ENCODE assay signal across 8 cellular contexts in genomic region chr3:13657660-13658435, GRCh38.
DNase-seq lines count a peak whose midpoint lies in the region; ATAC-seq and TF ChIP-seq lines count a peak whose summit lies in the region.

No MANE protein-coding gene starts in this region.

- ATAC-seq in HG02763 (IDR thresholded peaks at IDR 0.05; ENCODE audit: unreplicated experiment) (peak; percentile 48), sciatic nerve (peak; percentile 79)
- peak; percentile 70 for ATAC-seq in activated naive CD8-positive, alpha-beta T cell treated with anti-CD3 and anti-CD28 coated beads, Interleukin-2, amount 10 ng/mL, durations not matched to agents 7 days and 5 days (ENCODE audit: low read depth)

- POLR2A ChIA-PET in activated naive CD8-positive, alpha-beta T cell treated with anti-CD3 and anti-CD28 coated beads, Interleukin-2, amount 10 ng/mL, durations not matched to agents 7 days and 5 days (lab: Charles Lee), result interaction anchor here (0.8 kb wide), 1 partner anchor 222 kb away, joined by 3 read pairs; the partner anchor contains the start of gene WNT7A

- no peaks in the 10 kb centered on the region for H3K4me1 ChIP-seq in SJCRH30
- H3K4me1 ChIP-seq in left ventricle myocardium inferior, result peaks cover 9% of the 10 kb centered on the region

- no peak overlapping the region for H3K4me3 Mint-ChIP-seq in activated naive CD8-positive, alpha-beta T cell treated with anti-CD3 and anti-CD28 coated beads, Interleukin-2, amount 10 ng/mL, durations not matched to agents 7 days and 5 days

- H3K27me3 ChIP-seq in SJCRH30 (no peaks in the 10 kb centered on the region), left ventricle myocardium inferior (ENCODE audit: low read depth) (peaks cover 94% of the 10 kb centered on the region)

- DNase-seq in NCI-H1694 (lab: John Stamatoyannopoulos, UW) (peak; percentile 26), NCI-H1694 treated with DMSO at 0.1 percent for 48 hours (lab: John Stamatoyannopoulos, UW) (no peak), SJCRH30 (peak; percentile 29 to 65), left ventricle myocardium inferior (peak; percentile 43), sciatic nerve (ENCODE audit: low spot score) (peak; percentile 78), NCI-H1436 treated with DMSO at 0.1 percent for 48 hours (lab: John Stamatoyannopoulos, UW) (no peak)
- DNase-seq in activated naive CD8-positive, alpha-beta T cell treated with anti-CD3 and anti-CD28 coated beads, Interleukin-2, amount 10 ng/mL, durations not matched to agents 7 days and 5 days, result peak; percentile 77

- no peaks in the 10 kb centered on the region for H3K36me3 Mint-ChIP-seq in activated naive CD8-positive, alpha-beta T cell treated with anti-CD3 and anti-CD28 coated beads, Interleukin-2, amount 10 ng/mL, durations not matched to agents 7 days and 5 days

- no peak overlapping the region for H3K27ac Mint-ChIP-seq in activated naive CD8-positive, alpha-beta T cell treated with anti-CD3 and anti-CD28 coated beads, Interleukin-2, amount 10 ng/mL, durations not matched to agents 7 days and 5 days

- H3K9me3 ChIP-seq in SJCRH30 (replicated peaks) (no peaks in the 10 kb centered on the region), left ventricle myocardium inferior (replicated peaks) (no peaks in the 10 kb centered on the region)

- TF ChIP-seq CTCF in left ventricle myocardium inferior (IDR thresholded peaks at IDR 0.05; ENCODE audit: borderline replicate concordance), result peak; percentile 82

- peaks cover 16% of the 10 kb centered on the region for H3K4me1 Mint-ChIP-seq in activated naive CD8-positive, alpha-beta T cell treated with anti-CD3 and anti-CD28 coated beads, Interleukin-2, amount 10 ng/mL, durations not matched to agents 7 days and 5 days

- H3K27me3 Mint-ChIP-seq in activated naive CD8-positive, alpha-beta T cell treated with anti-CD3 and anti-CD28 coated beads, Interleukin-2, amount 10 ng/mL, durations not matched to agents 7 days and 5 days, result peaks cover 18% of the 10 kb centered on the region

- no peak overlapping the region for H3K27ac ChIP-seq in SJCRH30
- H3K27ac ChIP-seq in left ventricle myocardium inferior (replicated peaks), result no peak overlapping the region

- H3K9me3 Mint-ChIP-seq in activated naive CD8-positive, alpha-beta T cell treated with anti-CD3 and anti-CD28 coated beads, Interleukin-2, amount 10 ng/mL, durations not matched to agents 7 days and 5 days, result no peaks in the 10 kb centered on the region

- H3K36me3 ChIP-seq in SJCRH30, result no peaks in the 10 kb centered on the region
- no peaks in the 10 kb centered on the region for H3K36me3 ChIP-seq in left ventricle myocardium inferior

- intact Hi-C loops in left ventricle myocardium inferior (cut with micrococcal nuclease), result no loop called here
- intact Hi-C loops in sciatic nerve (cut with DNase I), result loop anchor here (5.0 kb wide), 1 partner anchor 566 kb away; no protein-coding TSS in a partner anchor

- H3K4me3 ChIP-seq in SJCRH30 (no peak overlapping the region), left ventricle myocardium inferior (no peak overlapping the region)

Comparison
In these comparisons a context has a peak if more than half of its experiments do, and no peak if none do; other contexts are left out.
1. DNase-seq: peak in NCI-H1694 (single experiment), SJCRH30 (2 of 2), activated naive CD8-positive, alpha-beta T cell treated with anti-CD3 and anti-CD28 coated beads, Interleukin-2, amount 10 ng/mL, durations not matched to agents 7 days and 5 days (single experiment), left ventricle myocardium inferior (single experiment) and sciatic nerve (single experiment); none in NCI-H1694 treated with DMSO at 0.1 percent for 48 hours (single experiment) and NCI-H1436 treated with DMSO at 0.1 percent for 48 hours (single experiment).
2. Peak in every context shown above with its lines, with median percentiles within 50 percentile points of each other: ATAC-seq.